Comparison of ENCODE assay signal across 1 cellular context in the genomic region with DNA sequence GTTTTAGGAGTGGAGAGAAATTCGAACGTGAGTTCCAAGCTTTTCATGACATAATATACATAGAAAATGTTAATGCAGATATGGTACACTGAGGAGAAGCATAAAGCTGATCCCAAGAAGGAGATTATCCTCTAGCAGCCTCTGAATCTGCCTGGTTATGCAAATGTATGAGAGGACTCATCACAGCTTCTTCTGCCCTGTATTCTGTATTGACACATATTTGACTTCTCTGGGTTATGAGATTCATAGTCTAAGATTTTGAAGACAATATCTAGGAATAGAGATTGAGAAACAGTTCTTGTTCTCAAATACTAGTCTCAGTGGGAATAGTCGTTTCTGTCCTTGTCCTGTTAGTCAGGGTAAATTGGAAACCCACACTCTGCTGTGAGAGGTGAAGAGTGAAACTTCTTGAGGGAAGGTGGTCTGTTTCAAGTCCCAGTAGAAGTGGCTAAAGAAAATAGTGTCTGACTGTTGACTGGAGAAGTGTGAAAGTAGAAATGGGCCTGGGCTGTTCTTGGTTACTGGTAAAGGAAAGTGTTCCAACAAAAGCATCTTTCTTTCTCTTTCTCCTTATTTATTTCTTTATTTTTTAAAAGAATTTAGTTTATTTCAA.
TF ChIP-seq lines count a peak whose summit lies in the region.

No MANE protein-coding gene starts in this region.

TF ChIP-seq in GM12878, 131 proteins besides CTCF, POLR2A, EP300 and RAD21:
- TF ChIP-seq, protein P1, sequence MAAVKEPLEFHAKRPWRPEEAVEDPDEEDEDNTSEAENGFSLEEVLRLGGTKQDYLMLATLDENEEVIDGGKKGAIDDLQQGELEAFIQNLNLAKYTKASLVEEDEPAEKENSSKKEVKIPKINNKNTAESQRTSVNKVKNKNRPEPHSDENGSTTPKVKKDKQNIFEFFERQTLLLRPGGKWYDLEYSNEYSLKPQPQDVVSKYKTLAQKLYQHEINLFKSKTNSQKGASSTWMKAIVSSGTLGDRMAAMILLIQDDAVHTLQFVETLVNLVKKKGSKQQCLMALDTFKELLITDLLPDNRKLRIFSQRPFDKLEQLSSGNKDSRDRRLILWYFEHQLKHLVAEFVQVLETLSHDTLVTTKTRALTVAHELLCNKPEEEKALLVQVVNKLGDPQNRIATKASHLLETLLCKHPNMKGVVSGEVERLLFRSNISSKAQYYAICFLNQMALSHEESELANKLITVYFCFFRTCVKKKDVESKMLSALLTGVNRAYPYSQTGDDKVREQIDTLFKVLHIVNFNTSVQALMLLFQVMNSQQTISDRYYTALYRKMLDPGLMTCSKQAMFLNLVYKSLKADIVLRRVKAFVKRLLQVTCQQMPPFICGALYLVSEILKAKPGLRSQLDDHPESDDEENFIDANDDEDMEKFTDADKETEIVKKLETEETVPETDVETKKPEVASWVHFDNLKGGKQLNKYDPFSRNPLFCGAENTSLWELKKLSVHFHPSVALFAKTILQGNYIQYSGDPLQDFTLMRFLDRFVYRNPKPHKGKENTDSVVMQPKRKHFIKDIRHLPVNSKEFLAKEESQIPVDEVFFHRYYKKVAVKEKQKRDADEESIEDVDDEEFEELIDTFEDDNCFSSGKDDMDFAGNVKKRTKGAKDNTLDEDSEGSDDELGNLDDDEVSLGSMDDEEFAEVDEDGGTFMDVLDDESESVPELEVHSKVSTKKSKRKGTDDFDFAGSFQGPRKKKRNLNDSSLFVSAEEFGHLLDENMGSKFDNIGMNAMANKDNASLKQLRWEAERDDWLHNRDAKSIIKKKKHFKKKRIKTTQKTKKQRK (IDR thresholded peaks at IDR 0.05; ENCODE audit: low read depth, low read length), result no peak
- no peak for TF ChIP-seq ZNF217 (IDR thresholded peaks at IDR 0.05)
- TF ChIP-seq, protein P2, sequence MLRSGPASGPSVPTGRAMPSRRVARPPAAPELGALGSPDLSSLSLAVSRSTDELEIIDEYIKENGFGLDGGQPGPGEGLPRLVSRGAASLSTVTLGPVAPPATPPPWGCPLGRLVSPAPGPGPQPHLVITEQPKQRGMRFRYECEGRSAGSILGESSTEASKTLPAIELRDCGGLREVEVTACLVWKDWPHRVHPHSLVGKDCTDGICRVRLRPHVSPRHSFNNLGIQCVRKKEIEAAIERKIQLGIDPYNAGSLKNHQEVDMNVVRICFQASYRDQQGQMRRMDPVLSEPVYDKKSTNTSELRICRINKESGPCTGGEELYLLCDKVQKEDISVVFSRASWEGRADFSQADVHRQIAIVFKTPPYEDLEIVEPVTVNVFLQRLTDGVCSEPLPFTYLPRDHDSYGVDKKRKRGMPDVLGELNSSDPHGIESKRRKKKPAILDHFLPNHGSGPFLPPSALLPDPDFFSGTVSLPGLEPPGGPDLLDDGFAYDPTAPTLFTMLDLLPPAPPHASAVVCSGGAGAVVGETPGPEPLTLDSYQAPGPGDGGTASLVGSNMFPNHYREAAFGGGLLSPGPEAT (IDR thresholded peaks at IDR 0.05; ENCODE audit: low read depth), result no peak
- TF ChIP-seq, protein P3, sequence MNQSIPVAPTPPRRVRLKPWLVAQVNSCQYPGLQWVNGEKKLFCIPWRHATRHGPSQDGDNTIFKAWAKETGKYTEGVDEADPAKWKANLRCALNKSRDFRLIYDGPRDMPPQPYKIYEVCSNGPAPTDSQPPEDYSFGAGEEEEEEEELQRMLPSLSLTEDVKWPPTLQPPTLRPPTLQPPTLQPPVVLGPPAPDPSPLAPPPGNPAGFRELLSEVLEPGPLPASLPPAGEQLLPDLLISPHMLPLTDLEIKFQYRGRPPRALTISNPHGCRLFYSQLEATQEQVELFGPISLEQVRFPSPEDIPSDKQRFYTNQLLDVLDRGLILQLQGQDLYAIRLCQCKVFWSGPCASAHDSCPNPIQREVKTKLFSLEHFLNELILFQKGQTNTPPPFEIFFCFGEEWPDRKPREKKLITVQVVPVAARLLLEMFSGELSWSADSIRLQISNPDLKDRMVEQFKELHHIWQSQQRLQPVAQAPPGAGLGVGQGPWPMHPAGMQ (IDR thresholded peaks at IDR 0.05; ENCODE audit: borderline replicate concordance), result no peak
- no peak for TF ChIP-seq ASH2L (IDR thresholded peaks at IDR 0.05; ENCODE audit: borderline replicate concordance, low read depth)
- TF ChIP-seq GABPA (IDR thresholded peaks at IDR 0.05; ENCODE audit: low read depth), result no peak
- no peak for TF ChIP-seq ETV6 (conservative IDR thresholded peaks at IDR 0.05 in 1 of 2, IDR thresholded peaks at IDR 0.05 in 1 of 2; ENCODE audit: borderline replicate concordance in 1 of 2, low read depth in 1 of 2)
- no peak for TF ChIP-seq FOXK2 (IDR thresholded peaks at IDR 0.05)
- no peak for TF ChIP-seq NBN (IDR thresholded peaks at IDR 0.05)
- no peak for TF ChIP-seq CREM (IDR thresholded peaks at IDR 0.05; ENCODE audit: low read depth)
- no peak for TF ChIP-seq ZSCAN29 (IDR thresholded peaks at IDR 0.05)
- TF ChIP-seq NR2C2 (IDR thresholded peaks at IDR 0.05; ENCODE audit: borderline replicate concordance, control insufficient read depth, insufficient read length, low read depth), result no peak
- TF ChIP-seq NFXL1 (IDR thresholded peaks at IDR 0.05; ENCODE audit: borderline replicate concordance), result no peak
- TF ChIP-seq BMI1 (IDR thresholded peaks at IDR 0.05; ENCODE audit: borderline replicate concordance), result no peak
- TF ChIP-seq ATF7 (IDR thresholded peaks at IDR 0.05; ENCODE audit: low read depth), result no peak
